In the genomic region with DNA sequence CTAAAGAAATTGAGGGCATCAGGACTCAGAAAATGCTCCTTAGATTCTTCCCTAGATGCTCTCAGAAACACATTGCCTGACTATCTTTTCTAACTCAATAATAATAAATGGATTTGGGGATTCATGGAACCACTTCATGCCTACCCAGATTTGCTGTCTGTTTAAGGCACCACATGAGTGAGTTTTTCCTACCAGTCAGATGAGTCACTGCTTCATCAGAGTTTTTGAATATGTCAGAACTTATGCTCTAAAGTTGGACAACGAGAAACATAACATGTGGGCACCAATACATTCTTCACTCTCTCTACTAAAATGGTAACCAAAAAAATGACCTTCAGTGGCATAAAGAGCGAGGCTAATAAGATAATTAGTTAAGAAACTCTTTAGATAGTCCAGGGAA, we compare ENCODE assay signal across 1 cellular context.
TF ChIP-seq lines count a peak whose summit lies in the region.

No MANE protein-coding gene starts in this region.

TF ChIP-seq in SK-N-SH, 30 proteins besides CTCF, POLR2A, EP300 and RAD21 (continued from another document):
- no peak for TF ChIP-seq USF2 (IDR thresholded peaks at IDR 0.05; ENCODE audit: borderline replicate concordance, low read depth, low read length)
- TF ChIP-seq SIN3A (IDR thresholded peaks at IDR 0.05; ENCODE audit: borderline replicate concordance, low read depth, low read length) = no peak
- no peak for TF ChIP-seq YY1 (IDR thresholded peaks at IDR 0.05; ENCODE audit: low read depth)
